In the genomic region with DNA sequence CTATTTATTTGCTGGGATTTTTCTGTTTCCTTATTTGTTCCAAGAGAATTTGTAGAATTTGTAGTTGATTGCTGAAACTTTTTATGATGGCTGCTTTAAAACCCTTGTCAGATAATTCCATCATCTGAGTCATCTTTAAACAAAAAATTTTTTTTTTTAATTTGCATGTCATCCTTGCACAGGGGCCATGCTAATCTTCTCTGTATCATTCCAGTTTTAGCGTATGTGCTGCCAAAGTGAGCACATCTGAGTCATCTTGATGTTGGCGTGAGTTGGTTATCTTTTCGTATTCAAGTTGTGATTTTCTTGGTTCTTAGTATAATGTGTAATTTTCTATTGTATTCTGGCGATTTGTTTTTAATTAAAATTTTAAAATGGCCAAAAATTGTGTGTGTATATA, we compare ENCODE assay signal across 25 cellular contexts. TPM values are rescaled to one million over a fixed set of nuclear protein-coding genes. Genes with fewer than 3 reads are reported as not detected.
DNase-seq lines count a peak whose midpoint lies in the region; ATAC-seq and TF ChIP-seq lines count a peak whose summit lies in the region.
"Had no signal": no experiment of that assay in that cellular context is flagged by ENCODE, and none has a peak within 500 bp of the region (broad histone marks: within the 10 kb centered on the region; RNA-seq: fewer than 3 reads in every experiment).

No MANE protein-coding gene starts in this region.

- H2BK12ac ChIP-seq in mesenchymal stem cell (ENCODE audit: low read length in 2 of 2) (no peak overlapping the region), H9 (ENCODE audit: insufficient read length, low read depth, low read length) (no peak overlapping the region)

- peaks cover 45 to 70% of the 10 kb centered on the region in 2 experiments for H3K9me3 Mint-ChIP-seq in H9
- H3K9me3 Mint-ChIP-seq in naive thymus-derived CD4-positive, alpha-beta T cell: peaks cover 0 to 1% (median 0%) of the 10 kb centered on the region in 11 donors
- H3K9me3 Mint-ChIP-seq: activated T-cell treated with anti-CD3 and anti-CD28 coated beads, Interleukin-2, amount 50 U/mL, for 4 hours; type B pancreatic cell had no signal

- H4K8ac ChIP-seq in mesenchymal stem cell (ENCODE audit: low read length): no peak overlapping the region
- H4K8ac ChIP-seq in H9 (replicated peaks; ENCODE audit: insufficient read length, low read depth, low read length): no peak overlapping the region

- no peak overlapping the region for H3K27ac Mint-ChIP-seq in H9
- H3K27ac Mint-ChIP-seq in naive thymus-derived CD4-positive, alpha-beta T cell: no peak overlapping the region
- H3K27ac Mint-ChIP-seq: endodermal cell, neural progenitor cell, type B pancreatic cell had no signal

- H3K4me3 ChIP-seq in cardiac fibroblast (replicated peaks in 1 of 2; ENCODE audit: low read depth in 2 of 2, low read length in 2 of 2) (no peak overlapping the region), mesenchymal stem cell (ENCODE audit: insufficient read depth in 1 of 2, low read depth in 1 of 2, low read length in 2 of 2) (no peak overlapping the region), uterus (no peak overlapping the region)
- no peak overlapping the region for H3K4me3 ChIP-seq in naive thymus-derived CD4-positive, alpha-beta T cell (ENCODE audit: low read length)
- H3K4me3 ChIP-seq: esophagus squamous epithelium, HAP-1, neural progenitor cell had no signal

- H3K4ac ChIP-seq in mesenchymal stem cell (ENCODE audit: low read depth in 1 of 2, low read length in 2 of 2) (no peak overlapping the region), H9 (ENCODE audit: low read depth, low read length) (no peak overlapping the region)

- no peaks in the 10 kb centered on the region for H4K20me1 ChIP-seq in H9 (ENCODE audit: control insufficient read depth, insufficient read depth, insufficient read length)

- H4K91ac ChIP-seq in mesenchymal stem cell (ENCODE audit: low read length) (no peak overlapping the region), H9 (ENCODE audit: insufficient read length, low read depth, low read length) (no peak overlapping the region)

- H3K36me3 ChIP-seq in mesenchymal stem cell (ENCODE audit: control insufficient read depth in 1 of 2, insufficient read depth in 2 of 2, low read depth in 1 of 2, low read length in 2 of 2): no peaks in the 10 kb centered on the region
- no peaks in the 10 kb centered on the region for H3K36me3 ChIP-seq in naive thymus-derived CD4-positive, alpha-beta T cell (ENCODE audit: control insufficient read depth in 2 of 3, insufficient read depth in 3 of 3, low read length in 3 of 3)
- no peaks in the 10 kb centered on the region for H3K36me3 ChIP-seq in uterus
- H3K36me3 ChIP-seq: esophagus squamous epithelium, HAP-1, neural progenitor cell had no signal

- H2BK5ac ChIP-seq in mesenchymal stem cell (ENCODE audit: low read depth, low read length, poor library complexity, severe bottlenecking) (no peak overlapping the region), H9 (ENCODE audit: insufficient read length, low read length) (no peak overlapping the region)

- H4K5ac ChIP-seq in H9 (ENCODE audit: insufficient read length, low read depth, low read length): no peak overlapping the region

- no peak overlapping the region for H2AK5ac ChIP-seq in mesenchymal stem cell (ENCODE audit: low read length, severe bottlenecking)
- no peak overlapping the region for H2AK5ac ChIP-seq in H9 (ENCODE audit: insufficient read length, low read length)

- H3K27me3 Mint-ChIP-seq in H9 (ENCODE audit: low read depth): no peaks in the 10 kb centered on the region; the same call in none of the 2 replicates
- no peaks in the 10 kb centered on the region for H3K27me3 Mint-ChIP-seq in naive thymus-derived CD4-positive, alpha-beta T cell
- H3K27me3 Mint-ChIP-seq: CD4-positive, alpha-beta memory T cell; type B pancreatic cell had no signal

- POLR2A ChIA-PET in naive thymus-derived CD4-positive, alpha-beta T cell (lab: Charles Lee): no interaction called here

- intact Hi-C loops in naive thymus-derived CD4-positive, alpha-beta T cell (cut with micrococcal nuclease): no loop called here
- intact Hi-C loops in uterus (cut with DNase I; ENCODE audit: low total_unique reads): no loop called here

- H3K9ac ChIP-seq in mesenchymal stem cell (ENCODE audit: low read length): no peak overlapping the region
- H3K9ac ChIP-seq in H9 (ENCODE audit: extremely low read depth, insufficient read length, low read length): no peak overlapping the region
- H3K9ac ChIP-seq: neural progenitor cell had no signal

- H3K14ac ChIP-seq in mesenchymal stem cell (ENCODE audit: low read length in 2 of 2) (no peak overlapping the region), H9 (ENCODE audit: insufficient read depth, low read length) (no peak overlapping the region)

- H3K9me3 ChIP-seq in mesenchymal stem cell (ENCODE audit: control insufficient read depth, low read length): peaks cover 5% of the 10 kb centered on the region
- H3K9me3 ChIP-seq in H9 (ENCODE audit: control insufficient read depth, low read depth, low read length): no peaks in the 10 kb centered on the region
- H3K9me3 ChIP-seq in naive thymus-derived CD4-positive, alpha-beta T cell (ENCODE audit: control insufficient read depth in 2 of 3, low read length in 3 of 3): no peaks in the 10 kb centered on the region
- H3K9me3 ChIP-seq in uterus: no peaks in the 10 kb centered on the region
- H3K9me3 ChIP-seq: esophagus squamous epithelium, HAP-1 had no signal

- H3K18ac ChIP-seq in mesenchymal stem cell (ENCODE audit: low read depth in 1 of 2, low read length in 2 of 2) (no peak overlapping the region), H9 (ENCODE audit: insufficient read length, low read depth, low read length) (no peak overlapping the region)

- H3K23ac ChIP-seq in mesenchymal stem cell (ENCODE audit: low read length in 2 of 2) (no peak overlapping the region), H9 (ENCODE audit: insufficient read length, low read depth, low read length) (no peak overlapping the region)

- ATAC-seq in naive thymus-derived CD4-positive, alpha-beta T cell: no peak

- H3K4me3 Mint-ChIP-seq in H9: no peak overlapping the region
- H3K4me3 Mint-ChIP-seq in naive thymus-derived CD4-positive, alpha-beta T cell: no peak overlapping the region
- H3K4me3 Mint-ChIP-seq: activated T-cell treated with anti-CD3 and anti-CD28 coated beads, Interleukin-2, amount 50 U/mL, for 4 hours; CD4-positive, alpha-beta memory T cell; endodermal cell; neural progenitor cell; type B pancreatic cell had no signal

- CTCF ChIA-PET in naive thymus-derived CD4-positive, alpha-beta T cell (lab: Charles Lee): no interaction called here

- no peak overlapping the region for H3T11ph ChIP-seq in H9 (ENCODE audit: low read length)

- H3K4me2 ChIP-seq in mesenchymal stem cell (ENCODE audit: low read length, poor library complexity, severe bottlenecking): no peak overlapping the region
- H3K4me2 ChIP-seq in H9 (ENCODE audit: insufficient read depth, insufficient read length, low read length): no peak overlapping the region
- H3K4me2 ChIP-seq: neural progenitor cell had no signal

- H3K23me2 ChIP-seq in H9 (ENCODE audit: insufficient read length, low read depth, low read length, poor library complexity, severe bottlenecking): no peaks in the 10 kb centered on the region

- H2BK120ac ChIP-seq in mesenchymal stem cell (ENCODE audit: low read depth, low read length): no peak overlapping the region
- H2BK120ac ChIP-seq in H9 (ENCODE audit: low read depth, low read length, poor library complexity, severe bottlenecking): no peak overlapping the region

- no peak for TF ChIP-seq POLR2A in uterus (IDR thresholded peaks at IDR 0.05)

- no peaks in the 10 kb centered on the region for H3K27me3 ChIP-seq in mesenchymal stem cell (ENCODE audit: control insufficient read depth in 1 of 2, insufficient read depth in 1 of 2, low read length in 2 of 2)
- H3K27me3 ChIP-seq in H9 (ENCODE audit: insufficient read depth, low read length): no peaks in the 10 kb centered on the region
- no peaks in the 10 kb centered on the region for H3K27me3 ChIP-seq in naive thymus-derived CD4-positive, alpha-beta T cell (ENCODE audit: control insufficient read depth in 2 of 2, insufficient read depth in 2 of 2, low read length in 2 of 2)
- peaks cover 0 to 4% of the 10 kb centered on the region in 2 donors for H3K27me3 ChIP-seq in uterus
- H3K27me3 ChIP-seq: esophagus squamous epithelium, neural progenitor cell had no signal

- peak; percentile 8 for DNase-seq in GM03348 (ENCODE audit: low spot score)
- peak; percentile 60 for DNase-seq in NCI-H226
- DNase-seq in cardiac fibroblast (ENCODE audit: low read depth in 2 of 2): peak; percentile 23 to 63
- DNase-seq in mesenchymal stem cell: peak; percentile 6
- DNase-seq in H9: no peak
- no peak for DNase-seq in naive thymus-derived CD4-positive, alpha-beta T cell
- DNase-seq in uterus: no peak
- DNase-seq in DMS79 (lab: John Stamatoyannopoulos, UW): no peak
- DNase-seq: activated CD4-positive, alpha-beta T cell treated with anti-CD3 and anti-CD28 coated beads for 1 hour; activated T-cell treated with anti-CD3 and anti-CD28 coated beads, Interleukin-2, amount 50 U/mL, for 4 hours; CD4-positive, alpha-beta memory T cell; cortex of kidney; endodermal cell; esophagus squamous epithelium; GF-D8; NCI-H2029 treated with DMSO at 0.1 percent for 48 hours; NCI-H82; posterior cingulate gyrus; SHP77 treated with DMSO at 0.1 percent for 48 hours; stimulated activated CD8-positive, alpha-beta memory T cell treated with anti-CD3 and anti-CD28 coated beads, Interleukin-4, amount 100 ng/mL, for 48 hours had no signal

- no peak overlapping the region for H2BK20ac ChIP-seq in H9 (ENCODE audit: low read depth, low read length, poor library complexity, severe bottlenecking)

- 73% methylated on average over 2 of the region's 4 CpGs for WGBS in mesenchymal stem cell
- WGBS in H9 (ENCODE audit: extremely low coverage, insufficient read length, low lambda C conversion rate): no CpG with 5 or more reads among the region's 4 CpGs

- peaks cover 4% of the 10 kb centered on the region in 2 experiments; a peak in 2 of 4 replicates for H3K4me1 Mint-ChIP-seq in H9
- H3K4me1 Mint-ChIP-seq in naive thymus-derived CD4-positive, alpha-beta T cell: no peaks in the 10 kb centered on the region
- H3K4me1 Mint-ChIP-seq: CD4-positive, alpha-beta memory T cell; endodermal cell; neural progenitor cell had no signal

- H3K4me1 ChIP-seq in mesenchymal stem cell (ENCODE audit: control insufficient read depth, insufficient read depth, low read depth, low read length): no peaks in the 10 kb centered on the region
- H3K4me1 ChIP-seq in H9 (ENCODE audit: insufficient read depth, low read length): no peaks in the 10 kb centered on the region
- no peaks in the 10 kb centered on the region for H3K4me1 ChIP-seq in naive thymus-derived CD4-positive, alpha-beta T cell (ENCODE audit: control insufficient read depth in 2 of 2, insufficient read depth in 2 of 2, low read length in 2 of 2)
- H3K4me1 ChIP-seq in uterus: no peaks in the 10 kb centered on the region
- H3K4me1 ChIP-seq: esophagus squamous epithelium, HAP-1, neural progenitor cell had no signal

- H3K56ac ChIP-seq in H9 (ENCODE audit: insufficient read length, low read depth, low read length): no peak overlapping the region

- H2AFZ ChIP-seq in mesenchymal stem cell (ENCODE audit: low read depth, low read length) (no peak overlapping the region), H9 (ENCODE audit: low read length) (no peak overlapping the region)
- H2AFZ ChIP-seq: neural progenitor cell had no signal

- H2BK15ac ChIP-seq in mesenchymal stem cell (ENCODE audit: low read depth, poor library complexity, severe bottlenecking) (no peak overlapping the region), H9 (ENCODE audit: low read depth, low read length) (no peak overlapping the region)

- H3K79me1 ChIP-seq in mesenchymal stem cell (replicated peaks; ENCODE audit: low read length, poor library complexity, severe bottlenecking) (no peaks in the 10 kb centered on the region), H9 (ENCODE audit: insufficient read depth, low read depth, low read length, poor library complexity, severe bottlenecking) (no peaks in the 10 kb centered on the region)

- H3K79me2 ChIP-seq in H9 (ENCODE audit: insufficient read depth, low read length): no peaks in the 10 kb centered on the region

- H3K36me3 Mint-ChIP-seq in H9 (ENCODE audit: insufficient read depth in 1 of 3, low read depth in 3 of 3): peaks cover 6 to 10% (median 10%) of the 10 kb centered on the region in 3 experiments; a peak in 6 of 7 replicates
- no peaks in the 10 kb centered on the region for H3K36me3 Mint-ChIP-seq in naive thymus-derived CD4-positive, alpha-beta T cell
- H3K36me3 Mint-ChIP-seq: CD4-positive, alpha-beta memory T cell; neural progenitor cell; type B pancreatic cell had no signal

- TF ChIP-seq CTCF in cardiac fibroblast (IDR thresholded peaks at IDR 0.05; ENCODE audit: low read depth, low read length) (no peak), H9 (conservative IDR thresholded peaks at IDR 0.05) (no peak), uterus (IDR thresholded peaks at IDR 0.05) (no peak)

- H3K27ac ChIP-seq in mesenchymal stem cell (ENCODE audit: low read length, poor library complexity, severe bottlenecking) (no peak overlapping the region), H9 (ENCODE audit: insufficient read length, low read depth, low read length) (no peak overlapping the region), uterus (no peak overlapping the region)
- H3K27ac ChIP-seq in naive thymus-derived CD4-positive, alpha-beta T cell (ENCODE audit: low read depth, low read length): no peak overlapping the region
- H3K27ac ChIP-seq: esophagus squamous epithelium, neural progenitor cell had no signal

RNA-seq across cellular contexts. Expression of gene ZNF157, which starts 18.7 kb away (rescaled TPM):
- polyA plus RNA-seq in mesenchymal stem cell (2013, experiment 1 of 2): 0.03 TPM
- 0.01 TPM for polyA plus RNA-seq in mesenchymal stem cell (2013, experiment 2 of 2)
- total RNA-seq in H9 (2021) (0.81 TPM in 2 replicates), uterus (1 to 10 TPM in 1 of 4 donors, under 1 TPM in 1, not detected in 2; 0.55 to 2.4 TPM)
- total RNA-seq in naive thymus-derived CD4-positive, alpha-beta T cell: 1 to 10 TPM in 3 of 5 experiments, under 1 TPM in 2; 0.27 to 2.4 (median 1.6) TPM
- under 1 TPM; 0.21 to 0.92 TPM for polyA plus RNA-seq in naive thymus-derived CD4-positive, alpha-beta T cell
- total RNA-seq: lung microvascular endothelial cell had no signal
- polyA plus RNA-seq: adipose tissue had no signal

Comparison
In these comparisons a context has a peak if more than half of its experiments do, and no peak if none do; other contexts are left out.
1. DNase-seq: peak in GM03348 (single experiment), NCI-H226 (single experiment), cardiac fibroblast (2 of 2) and mesenchymal stem cell (single experiment); none in H9 (single experiment), naive thymus-derived CD4-positive, alpha-beta T cell (0 of 9), uterus (0 of 2) and DMS79 (single experiment).